1 cellular context compared by ENCODE assay signal in genomic region chr5:42547146-42547545, GRCh38.
TF ChIP-seq lines count a peak whose summit lies in the region.

No MANE protein-coding gene starts in this region.

TF ChIP-seq in IMR-90, 13 proteins besides CTCF, POLR2A, EP300 and RAD21 (continued from another document):
- TF ChIP-seq MXI1 (IDR thresholded peaks at IDR 0.05; ENCODE audit: borderline replicate concordance, low read depth, low read length): no peak
- no peak for TF ChIP-seq CEBPB (IDR thresholded peaks at IDR 0.05; ENCODE audit: low read depth, low read length)
